ENCODE assay signal across 15 cellular contexts in the genomic region with DNA sequence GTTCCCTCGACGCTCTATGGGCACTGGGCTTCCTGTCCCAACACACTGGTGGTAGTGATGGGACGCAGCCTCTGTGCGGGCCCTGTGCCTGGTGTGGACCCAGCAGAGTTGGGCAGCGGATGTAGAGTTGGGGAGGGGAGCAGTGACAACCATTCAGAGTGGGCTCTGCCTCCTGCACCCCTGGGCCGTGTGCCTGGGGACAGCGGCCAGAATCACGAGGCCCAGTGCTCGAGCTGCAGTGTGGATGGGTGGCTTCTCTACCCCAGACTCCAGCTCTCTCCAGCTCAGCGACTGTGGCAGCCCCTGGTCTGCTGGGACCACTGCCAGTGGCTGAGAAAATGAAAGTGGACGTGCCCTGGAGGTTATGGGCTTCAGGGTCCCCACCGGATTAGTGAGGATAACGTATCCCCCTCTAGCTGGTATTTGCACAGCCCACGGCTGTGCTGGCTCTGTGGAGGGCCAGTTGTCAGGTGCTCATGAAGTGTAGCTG. TPM values are rescaled to one million over a fixed set of nuclear protein-coding genes. Genes with fewer than 3 reads are reported as not detected.
DNase-seq lines count a peak whose midpoint lies in the region; ATAC-seq, FAIRE-seq and TF ChIP-seq lines count a peak whose summit lies in the region.
"Had no signal": no experiment of that assay in that cellular context is flagged by ENCODE, and none has a peak within 500 bp of the region (broad histone marks: within the 10 kb centered on the region; RNA-seq: fewer than 3 reads in every experiment).

No MANE protein-coding gene starts in this region.

- H4K91ac ChIP-seq in H1 (replicated peaks; ENCODE audit: insufficient read length, low read length): no peak overlapping the region

- TF ChIP-seq RAD21 in H1 (IDR thresholded peaks at IDR 0.05 in 1 of 2, conservative IDR thresholded peaks at IDR 0.05 in 1 of 2; ENCODE audit: low read depth in 2 of 2, low read length in 2 of 2): no peak

- no peak overlapping the region for H2BK15ac ChIP-seq in H1 (ENCODE audit: low read length)

- ATAC-seq in activated CD8-positive, alpha-beta T cell treated with anti-CD3 and anti-CD28 coated beads for 36 hours: no peak
- ATAC-seq in natural killer cell: no peak
- no peak for ATAC-seq in activated naive CD4-positive, alpha-beta T cell treated with anti-CD3 and anti-CD28 coated beads, Interleukin-2, amount 50 U/mL, for 72 hours

- peaks cover 34% of the 10 kb centered on the region for H3K79me1 ChIP-seq in H1 (ENCODE audit: low read depth, low read length)

- no peaks in the 10 kb centered on the region for H3K27me3 ChIP-seq in H1 (replicated peaks in 1 of 4; ENCODE audit: control insufficient read depth in 3 of 4, extremely low read depth in 1 of 4, insufficient read depth in 3 of 4, low read length in 3 of 4)
- H3K27me3 ChIP-seq in transverse colon: no peaks in the 10 kb centered on the region

- H4K20me1 ChIP-seq in H1 (replicated peaks in 1 of 2; ENCODE audit: control insufficient read depth in 1 of 2, insufficient read depth in 2 of 2, low read length in 2 of 2): peaks cover 13 to 49% of the 10 kb centered on the region in 2 experiments

- H3K23me2 ChIP-seq in H1 (ENCODE audit: low read depth, low read length): no peaks in the 10 kb centered on the region

- no peak overlapping the region for H3K23ac ChIP-seq in H1 (ENCODE audit: insufficient read length)

- H3K36me3 Mint-ChIP-seq in activated CD8-positive, alpha-beta T cell treated with anti-CD3 and anti-CD28 coated beads for 36 hours (ENCODE audit: low read depth): no peaks in the 10 kb centered on the region
- no peaks in the 10 kb centered on the region for H3K36me3 Mint-ChIP-seq in natural killer cell
- no peaks in the 10 kb centered on the region for H3K36me3 Mint-ChIP-seq in activated naive CD4-positive, alpha-beta T cell treated with anti-CD3 and anti-CD28 coated beads, Interleukin-2, amount 50 U/mL, for 72 hours
- H3K36me3 Mint-ChIP-seq: mesothelial cell of epicardium had no signal

- intact Hi-C loops in activated CD8-positive, alpha-beta T cell treated with anti-CD3 and anti-CD28 coated beads for 36 hours (cut with micrococcal nuclease): no loop called here
- intact Hi-C loops in natural killer cell (cut with micrococcal nuclease): no loop called here
- intact Hi-C loops in transverse colon (cut with DNase I; ENCODE audit: low total_unique reads): no loop called here

- H3K4me2 ChIP-seq in H1 (ENCODE audit: insufficient read depth in 1 of 2, low read depth in 2 of 2, low read length in 2 of 2): no peak overlapping the region

- TF ChIP-seq EP300 in H1 (IDR thresholded peaks at IDR 0.05; ENCODE audit: borderline replicate concordance in 1 of 2, low read depth in 2 of 2, low read length in 2 of 2) (no peak), transverse colon (IDR thresholded peaks at IDR 0.05; ENCODE audit: low read depth) (no peak)

- FAIRE-seq in H1 (lab: Jason Lieb, UNC) (no peak), GM12892 (lab: Jason Lieb, UNC) (no peak)
- FAIRE-seq: GM19239 had no signal

- TF ChIP-seq CTCF in activated CD8-positive, alpha-beta T cell treated with anti-CD3 and anti-CD28 coated beads for 36 hours (IDR thresholded peaks at IDR 0.05): peak; percentile 9
- no peak for TF ChIP-seq CTCF in H1 (IDR thresholded peaks at IDR 0.05; ENCODE audit: control extremely low read depth in 1 of 3, insufficient read depth in 1 of 3, low read depth in 1 of 3, low read length in 3 of 3)
- no peak for TF ChIP-seq CTCF in natural killer cell (IDR thresholded peaks at IDR 0.05)
- TF ChIP-seq CTCF in transverse colon (IDR thresholded peaks at IDR 0.05): no peak

- peaks cover 8% of the 10 kb centered on the region for H3K4me1 Mint-ChIP-seq in activated CD8-positive, alpha-beta T cell treated with anti-CD3 and anti-CD28 coated beads for 36 hours (ENCODE audit: low read depth)
- H3K4me1 Mint-ChIP-seq in natural killer cell: peaks cover 22 to 50% of the 10 kb centered on the region in 2 donors

- peaks cover 0 to under 1% (median 0%) of the 10 kb centered on the region in 4 experiments; a peak in 3 of 7 replicates for H3K4me1 ChIP-seq in H1 (replicated peaks in 1 of 4; ENCODE audit: control insufficient read depth in 3 of 4, insufficient read depth in 4 of 4, low read length in 3 of 4)
- peaks cover 42 to 81% (median 72%) of the 10 kb centered on the region in 4 donors for H3K4me1 ChIP-seq in transverse colon

- H3K4me3 Mint-ChIP-seq in activated CD8-positive, alpha-beta T cell treated with anti-CD3 and anti-CD28 coated beads for 36 hours: no peak overlapping the region
- H3K4me3 Mint-ChIP-seq in natural killer cell: peak overlapping the region; percentile 50
- H3K4me3 Mint-ChIP-seq: activated T-cell treated with anti-CD3 and anti-CD28 coated beads, Interleukin-2, amount 50 U/mL, for 4 hours; CD4-positive, alpha-beta T cell; mesothelial cell of epicardium had no signal

- H3K56ac ChIP-seq in H1 (replicated peaks; ENCODE audit: insufficient read length, low read depth, low read length): no peak overlapping the region

- no peak overlapping the region for H2BK20ac ChIP-seq in H1 (ENCODE audit: low read length)

- H3K9ac ChIP-seq in H1 (replicated peaks in 1 of 4; ENCODE audit: extremely low read depth in 1 of 4, low read depth in 3 of 4, low read length in 3 of 4): no peak overlapping the region

- no peak overlapping the region for H3K4me3 ChIP-seq in H1 (ENCODE audit: extremely low read depth in 1 of 4, insufficient read depth in 2 of 4, low read depth in 3 of 4, low read length in 4 of 4)
- no peak overlapping the region for H3K4me3 ChIP-seq in transverse colon
- H3K4me3 ChIP-seq: prostate gland had no signal

- H2BK120ac ChIP-seq in H1 (replicated peaks; ENCODE audit: low read depth, low read length): no peak overlapping the region

- in situ Hi-C loops in transverse colon (cut with MboI; ENCODE audit: low pct_ligation_motif_present in 1 of 4, low pct_unique_long_range_greater_than_20kb in 1 of 4, low sequenced_read_pairs in 3 of 4): no loop called here

- POLR2A ChIA-PET in activated CD8-positive, alpha-beta T cell treated with anti-CD3 and anti-CD28 coated beads for 36 hours (lab: Charles Lee): no interaction called here
- POLR2A ChIA-PET in H1 (lab: Charles Lee; ENCODE audit: partially characterized antibody): no interaction called here

- no peaks in the 10 kb centered on the region for H3K9me3 Mint-ChIP-seq in activated CD8-positive, alpha-beta T cell treated with anti-CD3 and anti-CD28 coated beads for 36 hours
- H3K9me3 Mint-ChIP-seq in natural killer cell: no peaks in the 10 kb centered on the region
- no peaks in the 10 kb centered on the region for H3K9me3 Mint-ChIP-seq in activated naive CD4-positive, alpha-beta T cell treated with anti-CD3 and anti-CD28 coated beads, Interleukin-2, amount 50 U/mL, for 72 hours
- H3K9me3 Mint-ChIP-seq: activated T-cell treated with anti-CD3 and anti-CD28 coated beads, Interleukin-2, amount 50 U/mL, for 4 hours; CD4-positive, alpha-beta T cell; mesothelial cell of epicardium had no signal

- no peak overlapping the region for H3K27ac Mint-ChIP-seq in activated CD8-positive, alpha-beta T cell treated with anti-CD3 and anti-CD28 coated beads for 36 hours
- peak overlapping the region; percentile 54 to 88 for H3K27ac Mint-ChIP-seq in natural killer cell
- no peak overlapping the region for H3K27ac Mint-ChIP-seq in activated naive CD4-positive, alpha-beta T cell treated with anti-CD3 and anti-CD28 coated beads, Interleukin-2, amount 50 U/mL, for 72 hours
- H3K27ac Mint-ChIP-seq: CD4-positive, alpha-beta T cell; mesothelial cell of epicardium had no signal

- 0 out of 2 replicates have a peak overlapping the region, but pooled peaks have one; percentile 79 for H4K8ac ChIP-seq in H1 (ENCODE audit: extremely low read depth, insufficient read depth, low read length)

- H3K36me3 ChIP-seq in H1 (ENCODE audit: control insufficient read depth in 2 of 4, insufficient read depth in 4 of 4, low read length in 3 of 4): no peaks in the 10 kb centered on the region
- H3K36me3 ChIP-seq in transverse colon: no peaks in the 10 kb centered on the region
- H3K36me3 ChIP-seq: prostate gland had no signal

- no peak overlapping the region for H3K4ac ChIP-seq in H1 (replicated peaks; ENCODE audit: insufficient read length, low read depth, low read length)

- no peak overlapping the region for H3K14ac ChIP-seq in H1 (ENCODE audit: insufficient read length)

- no peak overlapping the region for H2BK12ac ChIP-seq in H1 (ENCODE audit: low read depth, low read length)

- TF ChIP-seq POLR2A in H1 (IDR thresholded peaks at IDR 0.05; ENCODE audit: control extremely low read depth in 1 of 2, low read depth in 2 of 2, low read length in 2 of 2): no peak
- TF ChIP-seq POLR2A in transverse colon (IDR thresholded peaks at IDR 0.05): no peak
- TF ChIP-seq POLR2A in GM12892 (IDR thresholded peaks at IDR 0.05; ENCODE audit: low read depth, low read length): no peak

- DNase-seq in activated CD8-positive, alpha-beta T cell treated with anti-CD3 and anti-CD28 coated beads for 36 hours: no peak
- DNase-seq in H1 (ENCODE audit: low read depth in 1 of 2, low spot score in 2 of 2) (no peak), natural killer cell (no peak), transverse colon (no peak), GM12892 (ENCODE audit: insufficient read length) (no peak), DMS79 treated with DMSO at 0.1 percent for 48 hours (lab: John Stamatoyannopoulos, UW) (no peak)
- no peak for DNase-seq in activated naive CD4-positive, alpha-beta T cell treated with anti-CD3 and anti-CD28 coated beads, Interleukin-2, amount 50 U/mL, for 16 hours
- DNase-seq in activated naive CD4-positive, alpha-beta T cell treated with anti-CD3 and anti-CD28 coated beads, Interleukin-2, amount 50 U/mL, for 72 hours (ENCODE audit: low spot score in 2 of 2): no peak
- DNase-seq: NCI-H226, OCI-M1 had no signal

- no peaks in the 10 kb centered on the region for H3K27me3 Mint-ChIP-seq in activated CD8-positive, alpha-beta T cell treated with anti-CD3 and anti-CD28 coated beads for 36 hours
- H3K27me3 Mint-ChIP-seq in natural killer cell (ENCODE audit: low read depth in 2 of 2): no peaks in the 10 kb centered on the region
- H3K27me3 Mint-ChIP-seq: CD4-positive, alpha-beta T cell had no signal

- H3K9me3 ChIP-seq in H1 (ENCODE audit: insufficient read depth in 2 of 2, low read depth in 1 of 2, low read length in 1 of 2) (no peaks in the 10 kb centered on the region), transverse colon (no peaks in the 10 kb centered on the region)
- H3K9me3 ChIP-seq: prostate gland had no signal

- H3K27ac ChIP-seq in H1 (ENCODE audit: low read depth, low read length) (no peak overlapping the region), transverse colon (peak overlapping the region; percentile 37 to 84 (median 40))
- H3K27ac ChIP-seq: prostate gland had no signal

- H2AFZ ChIP-seq in H1 (ENCODE audit: low read length): no peak overlapping the region

- no peak overlapping the region for H4K5ac ChIP-seq in H1 (ENCODE audit: insufficient read length, low read depth, low read length)

- H3K18ac ChIP-seq in H1 (ENCODE audit: extremely low read depth, low read length): no peak overlapping the region; the same call in 1 of the 2 replicates

- CTCF ChIA-PET in activated CD8-positive, alpha-beta T cell treated with anti-CD3 and anti-CD28 coated beads for 36 hours (lab: Charles Lee): interaction anchor here (0.7 to 1.6 kb wide), 4 partner anchors 11 to 174 kb away, joined by 3 to 5 read pairs (median 4); no protein-coding TSS in a partner anchor
- CTCF ChIA-PET in H1 (lab: Charles Lee; ENCODE audit: partially characterized antibody): interaction anchor here (0.6 to 3.0 kb wide), 10 partner anchors 9 to 173 kb away, joined by 3 to 17 read pairs (median 3); no protein-coding TSS in a partner anchor

- WGBS in H1 (ENCODE audit: extremely low coverage in 1 of 2, insufficient coverage in 1 of 2, insufficient read length in 1 of 2, insufficient replicate concordance in 2 of 2, low coverage in 1 of 2, low lambda C conversion rate in 2 of 2, missing lambda C conversion rate in 1 of 2), 2 experiments: 91% methylated on average over 14 of the region's 14 CpGs; no CpG with 5 or more reads in 1 of the 2 experiments
- 79% methylated on average over 10 of the region's 14 CpGs; no CpG with 5 or more reads in 1 of the 2 donors for WGBS in transverse colon (ENCODE audit: low coverage in 1 of 2), 2 donors

- H2AK5ac ChIP-seq in H1 (ENCODE audit: low read depth, low read length): no peak overlapping the region

- peaks cover 3 to 79% of the 10 kb centered on the region in 2 experiments; a peak in 3 of 4 replicates for H3K79me2 ChIP-seq in H1 (ENCODE audit: control insufficient read depth in 1 of 2, insufficient read depth in 2 of 2, low read length in 2 of 2)

- peak overlapping the region; percentile 44; the same call in 1 of the 2 replicates for H2BK5ac ChIP-seq in H1 (ENCODE audit: low read depth, low read length)

RNA-seq across cellular contexts. Expression of a gene that starts 18.6 kb away (rescaled TPM):
- total RNA-seq in activated CD8-positive, alpha-beta T cell treated with anti-CD3 and anti-CD28 coated beads for 36 hours: 10 to 100 TPM; 23.2 to 23.8 TPM
- 28.1 and 29.4 TPM in 2 replicates for total RNA-seq in H1 (2021; fragmentation: NEBNext Ultra II Directional; extraction: Animal tissue kit (Norgen Biotek cat#: 25700))
- 9.8 and 21.0 TPM in 2 replicates for polyA plus RNA-seq in H1 (2011; rRNA removed)
- 14.3 TPM for polyA plus RNA-seq in H1 (2011; cell fraction: cytosol; rRNA removed)
- polyA plus RNA-seq in H1 (2011; cell fraction: nucleus; rRNA removed): 27.1 TPM
- polyA plus RNA-seq in H1 (2012, experiment 1 of 2): 14.2 to 23.4 TPM (median 21.5 TPM) in 4 replicates
- polyA plus RNA-seq in H1 (2012, experiment 2 of 2): 17.1 TPM
- polyA plus RNA-seq in H1 (2013, experiment 1 of 2): 14.4 TPM
- 14.7 TPM for polyA plus RNA-seq in H1 (2013, experiment 2 of 2)
- 9.7 and 12.2 TPM in 2 replicates for polyA minus RNA-seq in H1 (2011; rRNA and poly(A)+ RNA removed)
- polyA minus RNA-seq in H1 (2011; cell fraction: cytosol; rRNA and poly(A)+ RNA removed): 14.5 TPM
- polyA minus RNA-seq in H1 (2011; cell fraction: nucleus; rRNA and poly(A)+ RNA removed): 13.4 TPM
- total RNA-seq in natural killer cell (10 to 100 TPM; 30.9 to 64.1 (median 42.2) TPM), transverse colon (10 to 100 TPM; 27.3 to 70.5 (median 58.6) TPM)
- polyA plus RNA-seq in GM12892 (2012; ENCODE audit: missing spikeins): 19.7 TPM
- 1 to 10 TPM in 1 of 2 donors, under 1 TPM in 1; 0.25 to 7.9 TPM for total RNA-seq in activated naive CD4-positive, alpha-beta T cell treated with anti-CD3 and anti-CD28 coated beads, Interleukin-2, amount 50 U/mL, for 72 hours

Comparison
In these comparisons a context has a peak if more than half of its experiments do, and no peak if none do; other contexts are left out.
1. H3K27ac Mint-ChIP-seq: peak in natural killer cell (2 of 2); none in activated CD8-positive, alpha-beta T cell treated with anti-CD3 and anti-CD28 coated beads for 36 hours (single experiment) and activated naive CD4-positive, alpha-beta T cell treated with anti-CD3 and anti-CD28 coated beads, Interleukin-2, amount 50 U/mL, for 72 hours (0 of 2).